1 cellular context compared by ENCODE assay signal in the genomic region with DNA sequence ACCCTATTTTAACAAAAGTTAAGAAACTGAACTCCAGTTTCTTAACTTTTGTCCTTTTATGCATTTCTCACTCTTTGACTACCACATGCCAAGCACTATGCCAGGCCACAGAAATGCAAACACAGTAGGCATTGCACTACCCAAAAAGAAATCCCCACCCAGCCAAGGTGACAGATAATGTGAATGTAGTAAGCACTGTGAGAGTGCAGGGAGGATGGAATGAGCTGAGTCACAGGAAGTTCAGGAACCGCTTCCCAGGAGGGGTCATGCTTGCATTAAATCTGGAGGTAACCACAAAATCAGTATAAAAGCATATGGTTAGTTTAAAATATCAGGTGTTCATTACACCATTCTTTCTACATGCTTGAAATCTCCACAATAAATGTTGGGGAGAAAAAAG.
TF ChIP-seq lines count a peak whose summit lies in the region.

No MANE protein-coding gene starts in this region.

TF ChIP-seq in A549, 52 proteins besides CTCF, POLR2A, EP300 and RAD21 (continued from another document):
- TF ChIP-seq, protein P1, sequence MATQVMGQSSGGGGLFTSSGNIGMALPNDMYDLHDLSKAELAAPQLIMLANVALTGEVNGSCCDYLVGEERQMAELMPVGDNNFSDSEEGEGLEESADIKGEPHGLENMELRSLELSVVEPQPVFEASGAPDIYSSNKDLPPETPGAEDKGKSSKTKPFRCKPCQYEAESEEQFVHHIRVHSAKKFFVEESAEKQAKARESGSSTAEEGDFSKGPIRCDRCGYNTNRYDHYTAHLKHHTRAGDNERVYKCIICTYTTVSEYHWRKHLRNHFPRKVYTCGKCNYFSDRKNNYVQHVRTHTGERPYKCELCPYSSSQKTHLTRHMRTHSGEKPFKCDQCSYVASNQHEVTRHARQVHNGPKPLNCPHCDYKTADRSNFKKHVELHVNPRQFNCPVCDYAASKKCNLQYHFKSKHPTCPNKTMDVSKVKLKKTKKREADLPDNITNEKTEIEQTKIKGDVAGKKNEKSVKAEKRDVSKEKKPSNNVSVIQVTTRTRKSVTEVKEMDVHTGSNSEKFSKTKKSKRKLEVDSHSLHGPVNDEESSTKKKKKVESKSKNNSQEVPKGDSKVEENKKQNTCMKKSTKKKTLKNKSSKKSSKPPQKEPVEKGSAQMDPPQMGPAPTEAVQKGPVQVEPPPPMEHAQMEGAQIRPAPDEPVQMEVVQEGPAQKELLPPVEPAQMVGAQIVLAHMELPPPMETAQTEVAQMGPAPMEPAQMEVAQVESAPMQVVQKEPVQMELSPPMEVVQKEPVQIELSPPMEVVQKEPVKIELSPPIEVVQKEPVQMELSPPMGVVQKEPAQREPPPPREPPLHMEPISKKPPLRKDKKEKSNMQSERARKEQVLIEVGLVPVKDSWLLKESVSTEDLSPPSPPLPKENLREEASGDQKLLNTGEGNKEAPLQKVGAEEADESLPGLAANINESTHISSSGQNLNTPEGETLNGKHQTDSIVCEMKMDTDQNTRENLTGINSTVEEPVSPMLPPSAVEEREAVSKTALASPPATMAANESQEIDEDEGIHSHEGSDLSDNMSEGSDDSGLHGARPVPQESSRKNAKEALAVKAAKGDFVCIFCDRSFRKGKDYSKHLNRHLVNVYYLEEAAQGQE (IDR thresholded peaks at IDR 0.05) = no peak
- TF ChIP-seq POLR2AphosphoS2 (conservative IDR thresholded peaks at IDR 0.05; ENCODE audit: low read length) = no peak
- TF ChIP-seq ZFP36 (IDR thresholded peaks at IDR 0.05; ENCODE audit: borderline replicate concordance, partially characterized antibody) = no peak
- TF ChIP-seq JUNB (IDR thresholded peaks at IDR 0.05) = peak; percentile 78
- TF ChIP-seq, protein P2, sequence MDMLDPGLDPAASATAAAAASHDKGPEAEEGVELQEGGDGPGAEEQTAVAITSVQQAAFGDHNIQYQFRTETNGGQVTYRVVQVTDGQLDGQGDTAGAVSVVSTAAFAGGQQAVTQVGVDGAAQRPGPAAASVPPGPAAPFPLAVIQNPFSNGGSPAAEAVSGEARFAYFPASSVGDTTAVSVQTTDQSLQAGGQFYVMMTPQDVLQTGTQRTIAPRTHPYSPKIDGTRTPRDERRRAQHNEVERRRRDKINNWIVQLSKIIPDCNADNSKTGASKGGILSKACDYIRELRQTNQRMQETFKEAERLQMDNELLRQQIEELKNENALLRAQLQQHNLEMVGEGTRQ (IDR thresholded peaks at IDR 0.05) = no peak
- no peak for TF ChIP-seq MAZ (IDR thresholded peaks at IDR 0.05; ENCODE audit: borderline replicate concordance, low read depth, low read length)
- TF ChIP-seq RARB (CRISPR knock-in tag; IDR thresholded peaks at IDR 0.05) = no peak
- no peak for TF ChIP-seq ZSCAN20 (CRISPR knock-in tag; IDR thresholded peaks at IDR 0.05)
- TF ChIP-seq HOXA7 (CRISPR knock-in tag; IDR thresholded peaks at IDR 0.05) = no peak
- TF ChIP-seq MAFK (IDR thresholded peaks at IDR 0.05; ENCODE audit: partially characterized antibody) = peak; percentile 91
- no peak for TF ChIP-seq CHD4 (IDR thresholded peaks at IDR 0.05; ENCODE audit: borderline replicate concordance)
- TF ChIP-seq RCOR1 (IDR thresholded peaks at IDR 0.05; ENCODE audit: low read depth, low read length) = no peak
- no peak for TF ChIP-seq MYC (IDR thresholded peaks at IDR 0.05; ENCODE audit: borderline replicate concordance, low read length)
- TF ChIP-seq PBX3 (IDR thresholded peaks at IDR 0.05) = no peak
- TF ChIP-seq EHMT2 (IDR thresholded peaks at IDR 0.05; ENCODE audit: low read depth) = no peak
- no peak for TF ChIP-seq PHF8 (IDR thresholded peaks at IDR 0.05; ENCODE audit: borderline replicate concordance, low read depth)
- TF ChIP-seq NPAS2 (CRISPR knock-in tag; IDR thresholded peaks at IDR 0.05; ENCODE audit: borderline replicate concordance) = no peak
- no peak for TF ChIP-seq KDM1A (IDR thresholded peaks at IDR 0.05; ENCODE audit: low read depth)
- TF ChIP-seq FOSL2 (IDR thresholded peaks at IDR 0.05) = peak; percentile 54; the same call in 1 of the 2 replicates
- TF ChIP-seq FOSL2 (CRISPR knock-in tag; IDR thresholded peaks at IDR 0.05) = peak; percentile 47; the same call in 1 of the 2 replicates
- no peak for TF ChIP-seq KDM5A (IDR thresholded peaks at IDR 0.05)
- no peak for TF ChIP-seq ZC3H11A (IDR thresholded peaks at IDR 0.05)
- no peak for TF ChIP-seq RNF2 (IDR thresholded peaks at IDR 0.05; ENCODE audit: borderline replicate concordance, low read depth)
- TF ChIP-seq BCL3 (IDR thresholded peaks at IDR 0.05) = no peak
- TF ChIP-seq, protein P3, sequence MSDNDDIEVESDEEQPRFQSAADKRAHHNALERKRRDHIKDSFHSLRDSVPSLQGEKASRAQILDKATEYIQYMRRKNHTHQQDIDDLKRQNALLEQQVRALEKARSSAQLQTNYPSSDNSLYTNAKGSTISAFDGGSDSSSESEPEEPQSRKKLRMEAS (IDR thresholded peaks at IDR 0.05) = peak; percentile 86
- TF ChIP-seq CEBPB (IDR thresholded peaks at IDR 0.05) = peak; percentile 9 to 67; a peak in 3 of 4 replicates
- TF ChIP-seq ESRRA (IDR thresholded peaks at IDR 0.05; ENCODE audit: borderline replicate concordance, low read length) = no peak
- no peak for TF ChIP-seq HDAC2 (IDR thresholded peaks at IDR 0.05)
- no peak for TF ChIP-seq CBX8 (IDR thresholded peaks at IDR 0.05)
- TF ChIP-seq HES2 (IDR thresholded peaks at IDR 0.05) = no peak
- 0 out of 3 replicates have a peak, but pooled peaks have one; percentile 24 for TF ChIP-seq SMC3 (IDR thresholded peaks at IDR 0.05)
- peak; percentile 58 to 78; a peak in 3 of 5 replicates for TF ChIP-seq JUN (IDR thresholded peaks at IDR 0.05)
- TF ChIP-seq ZNF302 (CRISPR knock-in tag; IDR thresholded peaks at IDR 0.05) = no peak
- no peak; the same call in 1 of the 2 replicates for TF ChIP-seq NFE2L2 (conservative IDR thresholded peaks at IDR 0.05; ENCODE audit: low read length)
- no peak for TF ChIP-seq BHLHE40 (IDR thresholded peaks at IDR 0.05; ENCODE audit: low read depth, low read length)
- TF ChIP-seq HEYL (CRISPR knock-in tag; IDR thresholded peaks at IDR 0.05) = no peak
- no peak for TF ChIP-seq SREBF2 (IDR thresholded peaks at IDR 0.05)
- 0 out of 2 replicates have a peak, but pooled peaks have one; percentile 40 for TF ChIP-seq HOXB5 (CRISPR knock-in tag; IDR thresholded peaks at IDR 0.05)
- TF ChIP-seq, protein P4, sequence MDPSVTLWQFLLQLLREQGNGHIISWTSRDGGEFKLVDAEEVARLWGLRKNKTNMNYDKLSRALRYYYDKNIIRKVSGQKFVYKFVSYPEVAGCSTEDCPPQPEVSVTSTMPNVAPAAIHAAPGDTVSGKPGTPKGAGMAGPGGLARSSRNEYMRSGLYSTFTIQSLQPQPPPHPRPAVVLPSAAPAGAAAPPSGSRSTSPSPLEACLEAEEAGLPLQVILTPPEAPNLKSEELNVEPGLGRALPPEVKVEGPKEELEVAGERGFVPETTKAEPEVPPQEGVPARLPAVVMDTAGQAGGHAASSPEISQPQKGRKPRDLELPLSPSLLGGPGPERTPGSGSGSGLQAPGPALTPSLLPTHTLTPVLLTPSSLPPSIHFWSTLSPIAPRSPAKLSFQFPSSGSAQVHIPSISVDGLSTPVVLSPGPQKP (IDR thresholded peaks at IDR 0.05; ENCODE audit: low read depth, low read length) = no peak
- TF ChIP-seq CHD2 (IDR thresholded peaks at IDR 0.05; ENCODE audit: low read length, partially characterized antibody) = no peak
- TF ChIP-seq ATOH8 (CRISPR knock-in tag; IDR thresholded peaks at IDR 0.05; ENCODE audit: low read depth) = no peak; the same call in 1 of the 2 replicates
- no peak; the same call in 1 of the 2 replicates for TF ChIP-seq HOXB13 (CRISPR knock-in tag; IDR thresholded peaks at IDR 0.05; ENCODE audit: low read depth)
- no peak for TF ChIP-seq FOSB (CRISPR knock-in tag; IDR thresholded peaks at IDR 0.05)
- peak; percentile 66; the same call in 1 of the 2 replicates for TF ChIP-seq GATA3 (IDR thresholded peaks at IDR 0.05; ENCODE audit: borderline replicate concordance)
- TF ChIP-seq RFX5 (IDR thresholded peaks at IDR 0.05) = no peak
- no peak for TF ChIP-seq FOXS1 (CRISPR knock-in tag; IDR thresholded peaks at IDR 0.05)
- no peak for TF ChIP-seq HMGXB4 (CRISPR knock-in tag; IDR thresholded peaks at IDR 0.05; ENCODE audit: borderline replicate concordance)
- TF ChIP-seq EHF (CRISPR knock-in tag; IDR thresholded peaks at IDR 0.05) = no peak
- TF ChIP-seq, protein P5, sequence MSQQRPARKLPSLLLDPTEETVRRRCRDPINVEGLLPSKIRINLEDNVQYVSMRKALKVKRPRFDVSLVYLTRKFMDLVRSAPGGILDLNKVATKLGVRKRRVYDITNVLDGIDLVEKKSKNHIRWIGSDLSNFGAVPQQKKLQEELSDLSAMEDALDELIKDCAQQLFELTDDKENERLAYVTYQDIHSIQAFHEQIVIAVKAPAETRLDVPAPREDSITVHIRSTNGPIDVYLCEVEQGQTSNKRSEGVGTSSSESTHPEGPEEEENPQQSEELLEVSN (IDR thresholded peaks at IDR 0.05; ENCODE audit: borderline replicate concordance, low read depth) = no peak
- no peak for TF ChIP-seq NR3C1 (IDR thresholded peaks at IDR 0.05)
- no peak for TF ChIP-seq TFCP2L1 (CRISPR knock-in tag; IDR thresholded peaks at IDR 0.05)
